ENCODE assay signal across 26 cellular contexts in genomic region chr18:35481960-35482366, GRCh38. TPM values are rescaled to one million over a fixed set of nuclear protein-coding genes. Genes with fewer than 3 reads are reported as not detected.
DNase-seq lines count a peak whose midpoint lies in the region; ATAC-seq, FAIRE-seq and TF ChIP-seq lines count a peak whose summit lies in the region.
"Had no signal": no experiment of that assay in that cellular context is flagged by ENCODE, and none has a peak within 500 bp of the region (broad histone marks: within the 10 kb centered on the region; RNA-seq: fewer than 3 reads in every experiment).

No MANE protein-coding gene starts in this region.

- H3K4me3 Mint-ChIP-seq in chondrocyte (ENCODE audit: unreplicated experiment) = no peak overlapping the region
- no peak overlapping the region for H3K4me3 Mint-ChIP-seq in activated T-helper 1 cell treated with anti-CD3 and anti-CD28 coated beads, Interleukin-12 subunit alpha, Interleukin-12 subunit beta, Interleukin-2, Interleukin-4 antibody, amounts not matched to agents 30 ng/mL and 10 ng/mL and 1 ng/mL, durations not matched to agents 14 hours and 24 hours and 36 hours
- H3K4me3 Mint-ChIP-seq: activated CD4-positive, alpha-beta T cell treated with anti-CD3 and anti-CD28 coated beads, Interleukin-2, amount 10 ng/mL, durations not matched to agents 7 days and 5 days; CD8-positive, alpha-beta T cell; stimulated activated naive CD8-positive, alpha-beta T cell treated with anti-CD3 and anti-CD28 coated beads, Interleukin-15, Interleukin-2, amounts not matched to agents 100 ng/mL and 50 ng/mL, for 24 hours had no signal

- H3K36me3 Mint-ChIP-seq in chondrocyte (ENCODE audit: low read depth) = no peaks in the 10 kb centered on the region
- H3K36me3 Mint-ChIP-seq in activated T-helper 1 cell treated with anti-CD3 and anti-CD28 coated beads, Interleukin-12 subunit alpha, Interleukin-12 subunit beta, Interleukin-2, Interleukin-4 antibody, amounts not matched to agents 30 ng/mL and 10 ng/mL and 1 ng/mL, durations not matched to agents 14 hours and 24 hours and 36 hours (ENCODE audit: low read depth) = peaks cover 5% of the 10 kb centered on the region

- no peaks in the 10 kb centered on the region for H3K27me3 Mint-ChIP-seq in chondrocyte (ENCODE audit: low read depth)
- H3K27me3 Mint-ChIP-seq in activated T-helper 1 cell treated with anti-CD3 and anti-CD28 coated beads, Interleukin-12 subunit alpha, Interleukin-12 subunit beta, Interleukin-2, Interleukin-4 antibody, amounts not matched to agents 30 ng/mL and 10 ng/mL and 1 ng/mL, durations not matched to agents 14 hours and 24 hours and 36 hours (ENCODE audit: insufficient read depth) = no peaks in the 10 kb centered on the region
- H3K27me3 Mint-ChIP-seq: activated CD4-positive, alpha-beta T cell treated with anti-CD3 and anti-CD28 coated beads, Interleukin-2, amount 10 ng/mL, durations not matched to agents 7 days and 5 days; stimulated activated naive CD8-positive, alpha-beta T cell treated with anti-CD3 and anti-CD28 coated beads, Interleukin-15, Interleukin-2, amounts not matched to agents 100 ng/mL and 50 ng/mL, for 24 hours had no signal

- TF ChIP-seq CTCF in chondrocyte (IDR thresholded peaks at IDR 0.05) = no peak

- ATAC-seq in left lobe of liver = peak; percentile 86
- no peak for ATAC-seq in HG02970 (IDR thresholded peaks at IDR 0.05; ENCODE audit: low FRiP score, unreplicated experiment)
- ATAC-seq in GM19324 (IDR thresholded peaks at IDR 0.05; ENCODE audit: low FRiP score, unreplicated experiment) = no peak
- ATAC-seq: CD8-positive, alpha-beta T cell; heart left ventricle had no signal

- H3K27ac Mint-ChIP-seq in chondrocyte (ENCODE audit: unreplicated experiment) = peak overlapping the region; percentile 57
- H3K27ac Mint-ChIP-seq in activated T-helper 1 cell treated with anti-CD3 and anti-CD28 coated beads, Interleukin-12 subunit alpha, Interleukin-12 subunit beta, Interleukin-2, Interleukin-4 antibody, amounts not matched to agents 30 ng/mL and 10 ng/mL and 1 ng/mL, durations not matched to agents 14 hours and 24 hours and 36 hours = no peak overlapping the region
- H3K27ac Mint-ChIP-seq: activated CD4-positive, alpha-beta T cell treated with anti-CD3 and anti-CD28 coated beads, Interleukin-2, amount 10 ng/mL, durations not matched to agents 7 days and 5 days; activated T-helper 2 cell treated with anti-CD3 and anti-CD28 coated beads, Interferon-gamma antibody, Interleukin-2, Interleukin-4, amounts not matched to agents 10 μg/mL and 5 μg/mL and 100 μg/mL, durations not matched to agents 14 hours and 24 hours and 36 hours; CD8-positive, alpha-beta T cell; stimulated activated naive CD8-positive, alpha-beta T cell treated with anti-CD3 and anti-CD28 coated beads, Interleukin-15, Interleukin-2, amounts not matched to agents 100 ng/mL and 50 ng/mL, for 24 hours had no signal

- H3K4me1 Mint-ChIP-seq in chondrocyte (ENCODE audit: low read depth) = peaks cover 61% of the 10 kb centered on the region
- peaks cover 11% of the 10 kb centered on the region for H3K4me1 Mint-ChIP-seq in activated T-helper 1 cell treated with anti-CD3 and anti-CD28 coated beads, Interleukin-12 subunit alpha, Interleukin-12 subunit beta, Interleukin-2, Interleukin-4 antibody, amounts not matched to agents 30 ng/mL and 10 ng/mL and 1 ng/mL, durations not matched to agents 14 hours and 24 hours and 36 hours (ENCODE audit: low read depth)

- no peaks in the 10 kb centered on the region for H3K9me3 ChIP-seq in small intestine (ENCODE audit: control insufficient read depth, low read depth)
- H3K9me3 ChIP-seq: HAP-1, heart left ventricle, neutrophil, tibial artery had no signal

- no peaks in the 10 kb centered on the region for H3K9me3 Mint-ChIP-seq in chondrocyte (ENCODE audit: low read depth)
- H3K9me3 Mint-ChIP-seq in activated T-helper 1 cell treated with anti-CD3 and anti-CD28 coated beads, Interleukin-12 subunit alpha, Interleukin-12 subunit beta, Interleukin-2, Interleukin-4 antibody, amounts not matched to agents 30 ng/mL and 10 ng/mL and 1 ng/mL, durations not matched to agents 14 hours and 24 hours and 36 hours = no peaks in the 10 kb centered on the region
- H3K9me3 Mint-ChIP-seq: activated CD4-positive, alpha-beta T cell treated with anti-CD3 and anti-CD28 coated beads, Interleukin-2, amount 10 ng/mL, durations not matched to agents 7 days and 5 days; activated T-helper 2 cell treated with anti-CD3 and anti-CD28 coated beads, Interferon-gamma antibody, Interleukin-2, Interleukin-4, amounts not matched to agents 10 μg/mL and 5 μg/mL and 100 μg/mL, durations not matched to agents 14 hours and 24 hours and 36 hours; CD8-positive, alpha-beta T cell; stimulated activated naive CD8-positive, alpha-beta T cell treated with anti-CD3 and anti-CD28 coated beads, Interleukin-15, Interleukin-2, amounts not matched to agents 100 ng/mL and 50 ng/mL, for 24 hours had no signal

- H3K27ac ChIP-seq in small intestine (ENCODE audit: low read depth in 1 of 2, low read length in 1 of 2) = peak overlapping the region; percentile 11 to 68
- H3K27ac ChIP-seq: heart left ventricle, KMS-11 had no signal

- WGBS in small intestine, 3 donors = 14 to 63% (median 28%) methylated on average over 5 of the region's 5 CpGs

- no peaks in the 10 kb centered on the region for H3K36me3 ChIP-seq in small intestine (ENCODE audit: control insufficient read depth in 2 of 2, insufficient read depth in 2 of 2, low read length in 2 of 2)
- H3K36me3 ChIP-seq: HAP-1, neutrophil, tibial artery had no signal

- H3K4me1 ChIP-seq in small intestine (ENCODE audit: control insufficient read depth in 2 of 2, insufficient read depth in 1 of 2, low read depth in 1 of 2, low read length in 1 of 2) = peaks cover 2 to 9% of the 10 kb centered on the region in 2 donors

- DNase-seq in NCI-H226 (peak; percentile 53), chondrocyte (ENCODE audit: low spot score) (no peak), left lobe of liver (ENCODE audit: low spot score) (no peak), small intestine (peak; percentile 88), activated gamma-delta T cell treated with Interleukin-2 at 50 U/mL for 16 hours (no peak)
- DNase-seq in activated T-helper 1 cell treated with anti-CD3 and anti-CD28 coated beads, Interleukin-12 subunit alpha, Interleukin-12 subunit beta, Interleukin-2, Interleukin-4 antibody, amounts not matched to agents 30 ng/mL and 10 ng/mL and 1 ng/mL, durations not matched to agents 14 hours and 24 hours and 36 hours (ENCODE audit: low spot score) = no peak
- DNase-seq: activated CD4-positive, alpha-beta T cell treated with anti-CD3 and anti-CD28 coated beads, Interleukin-2, amount 10 ng/mL, durations not matched to agents 7 days and 5 days; CD8-positive, alpha-beta T cell; cortex of kidney; DMS53; GF-D8; heart left ventricle; MV-4-11; NCI-H187; NCI-H748 treated with DMSO at 0.1 percent for 48 hours; Right ventricle myocardium superior; stimulated activated CD4-positive, alpha-beta T cell treated with anti-CD3 and anti-CD28 coated beads, Interleukin-4, amount 100 ng/mL, for 4 hours; tibial artery had no signal

- FAIRE-seq in small intestine (lab: Jason Lieb, UNC) = no peak
- FAIRE-seq: TTC549 had no signal

- intact Hi-C loops in activated T-helper 1 cell treated with anti-CD3 and anti-CD28 coated beads, Interleukin-12 subunit alpha, Interleukin-12 subunit beta, Interleukin-2, Interleukin-4 antibody, amounts not matched to agents 30 ng/mL and 10 ng/mL and 1 ng/mL, durations not matched to agents 14 hours and 24 hours and 36 hours (cut with micrococcal nuclease) = loop anchor here (5.0 kb wide), 1 partner anchor 65 kb away; no protein-coding TSS in a partner anchor

- no peaks in the 10 kb centered on the region for H3K27me3 ChIP-seq in small intestine (ENCODE audit: control insufficient read depth in 2 of 2, insufficient read depth in 2 of 2, low read length in 2 of 2)
- H3K27me3 ChIP-seq: heart left ventricle, neutrophil, tibial artery had no signal

- H3K4me3 ChIP-seq in small intestine (ENCODE audit: low read depth in 1 of 2, low read length in 2 of 2) = no peak overlapping the region
- H3K4me3 ChIP-seq: HAP-1, heart left ventricle, tibial artery had no signal

RNA-seq across cellular contexts. Expression of gene INO80C, which starts 15.8 kb away (rescaled TPM):
- total RNA-seq in chondrocyte (22.7 to 25.4 TPM (median 23.7 TPM) in 3 replicates), left lobe of liver (9.5 TPM)
- 10 to 100 TPM; 33.1 to 35.9 (median 35.3) TPM for polyA plus RNA-seq in small intestine
- total RNA-seq in activated T-helper 1 cell treated with anti-CD3 and anti-CD28 coated beads, Interleukin-12 subunit alpha, Interleukin-12 subunit beta, Interleukin-2, Interleukin-4 antibody, amounts not matched to agents 30 ng/mL and 10 ng/mL and 1 ng/mL, durations not matched to agents 14 hours and 24 hours and 36 hours = 35.2 and 43.7 TPM in 2 replicates

Comparison
In these comparisons a context has a peak if more than half of its experiments do, and no peak if none do; other contexts are left out.
1. DNase-seq: peak in NCI-H226 (single experiment) and small intestine (single experiment); none in chondrocyte (single experiment), left lobe of liver (single experiment), activated gamma-delta T cell treated with Interleukin-2 at 50 U/mL for 16 hours (single experiment) and activated T-helper 1 cell treated with anti-CD3 and anti-CD28 coated beads, Interleukin-12 subunit alpha, Interleukin-12 subunit beta, Interleukin-2, Interleukin-4 antibody, amounts not matched to agents 30 ng/mL and 10 ng/mL and 1 ng/mL, durations not matched to agents 14 hours and 24 hours and 36 hours (single experiment).